ENCODE assay signal across 8 cellular contexts in the genomic region with DNA sequence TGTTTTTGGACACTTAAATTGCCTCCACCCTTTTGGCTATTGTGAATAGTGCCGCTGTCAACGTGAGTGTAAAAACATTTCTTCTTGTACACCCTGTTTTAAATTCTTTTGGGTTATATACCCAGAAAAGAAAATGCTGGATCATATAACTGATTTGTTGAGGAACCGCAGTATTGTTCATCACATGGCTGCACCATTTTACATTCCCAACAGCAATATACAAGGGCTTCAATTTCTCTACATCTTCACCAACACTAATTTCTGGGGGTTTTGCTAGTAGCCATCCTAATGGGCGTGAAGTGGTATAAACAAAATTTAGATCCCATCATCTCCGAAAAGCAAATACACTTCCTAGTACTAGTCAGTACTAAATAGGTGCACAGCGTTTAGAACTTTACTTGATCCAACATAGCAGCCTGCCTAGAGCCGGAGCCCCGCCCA. TPM values are rescaled to one million over a fixed set of nuclear protein-coding genes. Genes with fewer than 3 reads are reported as not detected.
DNase-seq lines count a peak whose midpoint lies in the region; ATAC-seq and TF ChIP-seq lines count a peak whose summit lies in the region.

No MANE protein-coding gene starts in this region.

- H3K27me3 ChIP-seq in cardiac muscle cell (no peaks in the 10 kb centered on the region), upper lobe of right lung (no peaks in the 10 kb centered on the region)

- H3K9me3 ChIP-seq in cardiac muscle cell (ENCODE audit: low read depth) (no peaks in the 10 kb centered on the region), upper lobe of right lung (no peaks in the 10 kb centered on the region)

- H3K4me1 ChIP-seq in cardiac muscle cell (ENCODE audit: low read depth) = no peaks in the 10 kb centered on the region
- peaks cover 5% of the 10 kb centered on the region for H3K4me1 ChIP-seq in upper lobe of right lung

- no peak for TF ChIP-seq POLR2A in lower leg skin (IDR thresholded peaks at IDR 0.05)

- TF ChIP-seq CTCF in cardiac muscle cell (IDR thresholded peaks at IDR 0.05; ENCODE audit: low read depth, low read length) (no peak), lower leg skin (IDR thresholded peaks at IDR 0.05) (no peak), upper lobe of right lung (IDR thresholded peaks at IDR 0.05) (no peak)

- WGBS in lower leg skin, 2 donors = 3 to 5% methylated on average over 8 of the region's 8 CpGs

- DNase-seq in cardiac muscle cell (ENCODE audit: low read depth in 1 of 2, low spot score in 1 of 2) (no peak), cardiac septum (ENCODE audit: low spot score) (no peak), lower leg skin (ENCODE audit: low spot score in 2 of 2) (no peak), upper lobe of right lung (no peak), GM03348 (ENCODE audit: low spot score) (no peak)
- DNase-seq in activated CD8-positive, alpha-beta memory T cell treated with anti-CD3 and anti-CD28 coated beads, Interleukin-2, amount 50 U/mL, for 48 hours = no peak

- peaks cover 5% of the 10 kb centered on the region for H3K36me3 ChIP-seq in cardiac muscle cell
- peaks cover 29% of the 10 kb centered on the region for H3K36me3 ChIP-seq in upper lobe of right lung

- ATAC-seq in upper lobe of right lung (no peak), GM18868 (IDR thresholded peaks at IDR 0.05; ENCODE audit: unreplicated experiment) (no peak)

- intact Hi-C loops in cardiac septum (cut with DNase I) (loop anchor here (5.0 kb wide), 1 partner anchor 46 kb away; no protein-coding TSS in a partner anchor), lower leg skin (cut with DNase I; ENCODE audit: low total_unique reads) (no loop called here), upper lobe of right lung (cut with DNase I) (no loop called here)

- peak overlapping the region; percentile 64 for H3K4me3 ChIP-seq in cardiac muscle cell
- peak overlapping the region; percentile 71 for H3K4me3 ChIP-seq in lower leg skin (ENCODE audit: low read depth, poor library complexity, severe bottlenecking)
- peak overlapping the region; percentile 77 for H3K4me3 ChIP-seq in upper lobe of right lung

- H3K27ac ChIP-seq in cardiac muscle cell (peak overlapping the region; percentile 73), angular gyrus (ENCODE audit: low read depth, low read length) (peak overlapping the region; percentile 92), upper lobe of right lung (peak overlapping the region; percentile 86)

RNA-seq across cellular contexts. Expression of a gene that starts 0.6 kb away (rescaled TPM):
- total RNA-seq in cardiac muscle cell = 27.2 and 34.8 TPM in 2 replicates
- 61.3 and 72.2 TPM in 2 replicates for polyA plus RNA-seq in cardiac muscle cell
- total RNA-seq in cardiac septum = 12.0 TPM
- total RNA-seq in lower leg skin = 10 to 100 TPM; 14.9 to 30.4 (median 23.3) TPM
- 7.6 TPM for total RNA-seq in upper lobe of right lung

RNA-seq across cellular contexts. Expression of a gene that starts 39.4 kb away (rescaled TPM):
- total RNA-seq in cardiac muscle cell = 46.3 and 95.3 TPM in 2 replicates
- 59.9 and 110 TPM in 2 replicates for polyA plus RNA-seq in cardiac muscle cell
- 25.1 TPM for total RNA-seq in cardiac septum
- total RNA-seq in lower leg skin = 100 to 1,000 TPM; 104 to 219 (median 142) TPM
- 15.4 TPM for total RNA-seq in upper lobe of right lung

RNA-seq across cellular contexts. Expression of a gene that starts 49.6 kb away (rescaled TPM):
- total RNA-seq in cardiac muscle cell (3.4 and 4.5 TPM in 2 replicates), cardiac septum (8.2 TPM), lower leg skin (10 to 100 TPM; 28.2 to 37.2 (median 29.5) TPM), upper lobe of right lung (24.4 TPM)
- 4.1 and 7.4 TPM in 2 replicates for polyA plus RNA-seq in cardiac muscle cell
